Comparison of ENCODE assay signal across 1 cellular context in genomic region chr6:74936886-74937285, GRCh38.
TF ChIP-seq lines count a peak whose summit lies in the region.

No MANE protein-coding gene starts in this region.

TF ChIP-seq in GM23338, 12 proteins besides CTCF, POLR2A, EP300 and RAD21 (continued from another document):
- TF ChIP-seq, protein P1, sequence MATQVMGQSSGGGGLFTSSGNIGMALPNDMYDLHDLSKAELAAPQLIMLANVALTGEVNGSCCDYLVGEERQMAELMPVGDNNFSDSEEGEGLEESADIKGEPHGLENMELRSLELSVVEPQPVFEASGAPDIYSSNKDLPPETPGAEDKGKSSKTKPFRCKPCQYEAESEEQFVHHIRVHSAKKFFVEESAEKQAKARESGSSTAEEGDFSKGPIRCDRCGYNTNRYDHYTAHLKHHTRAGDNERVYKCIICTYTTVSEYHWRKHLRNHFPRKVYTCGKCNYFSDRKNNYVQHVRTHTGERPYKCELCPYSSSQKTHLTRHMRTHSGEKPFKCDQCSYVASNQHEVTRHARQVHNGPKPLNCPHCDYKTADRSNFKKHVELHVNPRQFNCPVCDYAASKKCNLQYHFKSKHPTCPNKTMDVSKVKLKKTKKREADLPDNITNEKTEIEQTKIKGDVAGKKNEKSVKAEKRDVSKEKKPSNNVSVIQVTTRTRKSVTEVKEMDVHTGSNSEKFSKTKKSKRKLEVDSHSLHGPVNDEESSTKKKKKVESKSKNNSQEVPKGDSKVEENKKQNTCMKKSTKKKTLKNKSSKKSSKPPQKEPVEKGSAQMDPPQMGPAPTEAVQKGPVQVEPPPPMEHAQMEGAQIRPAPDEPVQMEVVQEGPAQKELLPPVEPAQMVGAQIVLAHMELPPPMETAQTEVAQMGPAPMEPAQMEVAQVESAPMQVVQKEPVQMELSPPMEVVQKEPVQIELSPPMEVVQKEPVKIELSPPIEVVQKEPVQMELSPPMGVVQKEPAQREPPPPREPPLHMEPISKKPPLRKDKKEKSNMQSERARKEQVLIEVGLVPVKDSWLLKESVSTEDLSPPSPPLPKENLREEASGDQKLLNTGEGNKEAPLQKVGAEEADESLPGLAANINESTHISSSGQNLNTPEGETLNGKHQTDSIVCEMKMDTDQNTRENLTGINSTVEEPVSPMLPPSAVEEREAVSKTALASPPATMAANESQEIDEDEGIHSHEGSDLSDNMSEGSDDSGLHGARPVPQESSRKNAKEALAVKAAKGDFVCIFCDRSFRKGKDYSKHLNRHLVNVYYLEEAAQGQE (IDR thresholded peaks at IDR 0.05; ENCODE audit: unreplicated experiment): no peak
- TF ChIP-seq ETS1 (IDR thresholded peaks at IDR 0.05): no peak
- no peak for TF ChIP-seq JUNB (IDR thresholded peaks at IDR 0.05; ENCODE audit: unreplicated experiment)
- no peak for TF ChIP-seq ZNF331 (CRISPR knock-in tag; IDR thresholded peaks at IDR 0.05; ENCODE audit: low read depth)
TF ChIP-seq in GM23338: peak in this region for 0.
